In genomic region chr12:10405294-10405693, GRCh38 we compare ENCODE assay signal across 18 cellular contexts. TPM values are rescaled to one million over a fixed set of nuclear protein-coding genes. Genes with fewer than 3 reads are reported as not detected.
DNase-seq lines count a peak whose midpoint lies in the region; ATAC-seq and TF ChIP-seq lines count a peak whose summit lies in the region.
"Had no signal": no experiment of that assay in that cellular context is flagged by ENCODE, and none has a peak within 500 bp of the region (broad histone marks: within the 10 kb centered on the region; RNA-seq: fewer than 3 reads in every experiment).

No MANE protein-coding gene starts in this region.

- H3K9me3 ChIP-seq in mammary epithelial cell (replicated peaks; ENCODE audit: insufficient read depth, low read length): peaks cover 5% of the 10 kb centered on the region
- H3K9me3 ChIP-seq in thyroid gland: no peaks in the 10 kb centered on the region
- H3K9me3 ChIP-seq: HAP-1 had no signal

- CTCF ChIA-PET in mammary epithelial cell (lab: Charles Lee; ENCODE audit: low non-redundant PET) (no interaction called here), MCF 10A (lab: Yijun Ruan, JAX) (no interaction called here)

- ATAC-seq in activated naive CD8-positive, alpha-beta T cell treated with anti-CD3 and anti-CD28 coated beads, Interleukin-2, amount 50 U/mL, for 24 hours: peak; percentile 45
- ATAC-seq in HG02571 (IDR thresholded peaks at IDR 0.05; ENCODE audit: unreplicated experiment) (no peak), HG02852 (IDR thresholded peaks at IDR 0.05; ENCODE audit: unreplicated experiment) (no peak)
- ATAC-seq: A549 had no signal

- peaks cover 8% of the 10 kb centered on the region for H3K36me3 Mint-ChIP-seq in MCF 10A (ENCODE audit: insufficient read depth, unreplicated experiment)
- H3K36me3 Mint-ChIP-seq in activated naive CD8-positive, alpha-beta T cell treated with anti-CD3 and anti-CD28 coated beads, Interleukin-2, amount 50 U/mL, for 24 hours (ENCODE audit: low read depth): peaks cover 36% of the 10 kb centered on the region
- H3K36me3 Mint-ChIP-seq: IgD-negative memory B cell had no signal

- H3K27me3 ChIP-seq in mammary epithelial cell (ENCODE audit: insufficient read depth, low read length) (no peaks in the 10 kb centered on the region), thyroid gland (no peaks in the 10 kb centered on the region)

- dilution Hi-C loops in mammary epithelial cell (cut with HindIII; ENCODE audit: low sequenced_read_pairs): no loop called here

- H3K9ac ChIP-seq in mammary epithelial cell (ENCODE audit: insufficient read depth, low read length): no peak overlapping the region

- no peak for TF ChIP-seq CTCF in mammary epithelial cell (conservative IDR thresholded peaks at IDR 0.05 in 1 of 2, IDR thresholded peaks at IDR 0.05 in 1 of 2; ENCODE audit: extremely low read depth in 1 of 2, insufficient read depth in 1 of 2, low read depth in 1 of 2, low read length in 2 of 2)
- no peak for TF ChIP-seq CTCF in MCF 10A (IDR thresholded peaks at IDR 0.05; ENCODE audit: unreplicated experiment)
- TF ChIP-seq CTCF in thyroid gland (IDR thresholded peaks at IDR 0.05): no peak

- H3K4me3 ChIP-seq in mammary epithelial cell (replicated peaks in 1 of 3; ENCODE audit: insufficient read depth in 1 of 3, low read depth in 2 of 3, low read length in 3 of 3) (no peak overlapping the region), thyroid gland (replicated peaks in 1 of 3) (no peak overlapping the region)
- H3K4me3 ChIP-seq: A549, HAP-1 had no signal

- 60% methylated on average over 5 of the region's 5 CpGs for WGBS in mammary epithelial cell (ENCODE audit: low coverage, missing lambda C conversion rate)
- 92 to 93% methylated on average over 5 of the region's 5 CpGs for WGBS in thyroid gland, 2 donors

- H3K4me3 Mint-ChIP-seq in MCF 10A (ENCODE audit: unreplicated experiment): no peak overlapping the region
- H3K4me3 Mint-ChIP-seq in activated naive CD8-positive, alpha-beta T cell treated with anti-CD3 and anti-CD28 coated beads, Interleukin-2, amount 50 U/mL, for 24 hours: peak overlapping the region; percentile 75
- H3K4me3 Mint-ChIP-seq: IgD-negative memory B cell had no signal

- H3K27ac ChIP-seq in mammary epithelial cell (ENCODE audit: insufficient read depth, low read depth, low read length) (no peak overlapping the region), thyroid gland (no peak overlapping the region)
- H3K27ac ChIP-seq: A549, C4-2B had no signal

- H3K4me1 ChIP-seq in mammary epithelial cell (ENCODE audit: insufficient read depth, low read length) (no peaks in the 10 kb centered on the region), thyroid gland (no peaks in the 10 kb centered on the region)
- H3K4me1 ChIP-seq: A549, HAP-1 had no signal

- POLR2A ChIA-PET in MCF 10A (lab: Yijun Ruan, JAX): interaction anchor here (0.6 to 2.0 kb wide), 3 partner anchors 12 to 40 kb away, joined by 3 to 11 read pairs (median 4); partner anchors contain the start of gene KLRC3

- H3K4me1 Mint-ChIP-seq in MCF 10A (ENCODE audit: insufficient read depth, unreplicated experiment): peaks cover 2% of the 10 kb centered on the region
- peaks cover 60% of the 10 kb centered on the region for H3K4me1 Mint-ChIP-seq in activated naive CD8-positive, alpha-beta T cell treated with anti-CD3 and anti-CD28 coated beads, Interleukin-2, amount 50 U/mL, for 24 hours
- H3K4me1 Mint-ChIP-seq: IgD-negative memory B cell had no signal

- H3K4me2 ChIP-seq in mammary epithelial cell (ENCODE audit: insufficient read depth, low read depth, low read length): no peak overlapping the region
- H3K4me2 ChIP-seq: A549 had no signal

- DNase-seq in mammary epithelial cell (peak; percentile 65), MCF 10A (ENCODE audit: unreplicated experiment) (no peak), kidney tubule cell (ENCODE audit: low spot score) (peak; percentile 23), thyroid gland (no peak), dedifferentiated amniotic fluid mesenchymal stem cell (ENCODE audit: extremely low spot score) (no peak)
- DNase-seq in activated naive CD8-positive, alpha-beta T cell treated with anti-CD3 and anti-CD28 coated beads, Interleukin-2, amount 50 U/mL, for 24 hours: no peak
- DNase-seq: DMS53, MV-4-11, NCI-H1417 treated with DMSO at 0.1 percent for 48 hours, NCI-H2029 treated with DMSO at 0.1 percent for 48 hours, NCI-H524 had no signal

- in situ Hi-C loops in mammary epithelial cell (cut with MboI; ENCODE audit: low sequenced_read_pairs in 2 of 2): no loop called here

- TF ChIP-seq POLR2A in thyroid gland (IDR thresholded peaks at IDR 0.05): no peak

- no peaks in the 10 kb centered on the region for H3K36me3 ChIP-seq in mammary epithelial cell (ENCODE audit: insufficient read depth, low read length)
- no peaks in the 10 kb centered on the region for H3K36me3 ChIP-seq in thyroid gland
- H3K36me3 ChIP-seq: HAP-1 had no signal

- no TSS peak for BruUV-seq in mammary epithelial cell (replicated peaks; lab: Mats Ljungman, UMichigan)
- BruUV-seq in MCF 10A (replicated peaks; lab: Mats Ljungman, UMichigan): no TSS peak

- no peaks in the 10 kb centered on the region for H3K79me2 ChIP-seq in mammary epithelial cell (ENCODE audit: insufficient read depth, low read length)

- H4K20me1 ChIP-seq in mammary epithelial cell (ENCODE audit: insufficient read depth, low read length): no peaks in the 10 kb centered on the region

- no peak overlapping the region for H3K27ac Mint-ChIP-seq in MCF 10A (ENCODE audit: low read depth, unreplicated experiment)
- peak overlapping the region; percentile 82 for H3K27ac Mint-ChIP-seq in activated naive CD8-positive, alpha-beta T cell treated with anti-CD3 and anti-CD28 coated beads, Interleukin-2, amount 50 U/mL, for 24 hours
- H3K27ac Mint-ChIP-seq: IgD-negative memory B cell had no signal

- H2AFZ ChIP-seq in mammary epithelial cell (ENCODE audit: low read depth, low read length): no peak overlapping the region

- no peaks in the 10 kb centered on the region for H3K27me3 Mint-ChIP-seq in MCF 10A (ENCODE audit: insufficient read depth, unreplicated experiment)
- no peaks in the 10 kb centered on the region for H3K27me3 Mint-ChIP-seq in activated naive CD8-positive, alpha-beta T cell treated with anti-CD3 and anti-CD28 coated beads, Interleukin-2, amount 50 U/mL, for 24 hours

- intact Hi-C loops in mammary epithelial cell (cut with micrococcal nuclease) (no loop called here), MCF 10A (cut with micrococcal nuclease) (no loop called here), thyroid gland (cut with DNase I) (no loop called here)

- H3K9me3 Mint-ChIP-seq in MCF 10A (ENCODE audit: unreplicated experiment): no peaks in the 10 kb centered on the region
- H3K9me3 Mint-ChIP-seq in activated naive CD8-positive, alpha-beta T cell treated with anti-CD3 and anti-CD28 coated beads, Interleukin-2, amount 50 U/mL, for 24 hours: peaks cover 6% of the 10 kb centered on the region

RNA-seq across cellular contexts. Expression of gene KLRC4, which starts 4.3 kb away (rescaled TPM):
- total RNA-seq in mammary epithelial cell: not detected
- polyA plus RNA-seq in mammary epithelial cell: not detected
- not detected for polyA minus RNA-seq in mammary epithelial cell
- 0.66 and 0.84 TPM in 2 replicates for total RNA-seq in MCF 10A (2022)
- 1 to 10 TPM in 1 of 4 donors, not detected in 3; 2.4 TPM for total RNA-seq in thyroid gland
- total RNA-seq: HT1080 had no signal
- polyA plus RNA-seq: A549, IgD-negative memory B cell had no signal

RNA-seq across cellular contexts. Expression of gene KLRC3, which starts 15.1 kb away (rescaled TPM):
- total RNA-seq in mammary epithelial cell: not detected
- polyA plus RNA-seq in mammary epithelial cell: not detected
- not detected for polyA minus RNA-seq in mammary epithelial cell
- 0.81 and 2.3 TPM in 2 replicates for total RNA-seq in MCF 10A (2022)
- not detected for total RNA-seq in thyroid gland
- total RNA-seq: HT1080 had no signal
- polyA plus RNA-seq: IgD-negative memory B cell had no signal

RNA-seq across cellular contexts. Expression of gene KLRK1, which starts 15.5 kb away (rescaled TPM):
- total RNA-seq in mammary epithelial cell (not detected), MCF 10A (2022) (0.54 and 2.3 TPM in 2 replicates), thyroid gland (1 to 10 TPM; 1.1 to 6.4 (median 3.8) TPM)
- not detected for polyA plus RNA-seq in mammary epithelial cell
- not detected for polyA minus RNA-seq in mammary epithelial cell
- total RNA-seq: HT1080 had no signal
- polyA plus RNA-seq: A549 had no signal

RNA-seq across cellular contexts. Expression of gene KLRC2, which starts 30.5 kb away (rescaled TPM):
- not detected for total RNA-seq in mammary epithelial cell
- 0.07 TPM for polyA plus RNA-seq in mammary epithelial cell
- polyA minus RNA-seq in mammary epithelial cell: not detected
- 1.9 and 5.2 TPM in 2 replicates for total RNA-seq in MCF 10A (2022)
- under 1 TPM in 3 of 4 donors, not detected in 1; 0.33 to 0.98 (median 0.54) TPM for total RNA-seq in thyroid gland
- total RNA-seq: HT1080 had no signal
- polyA plus RNA-seq: IgD-negative memory B cell had no signal

RNA-seq across cellular contexts. Expression of gene KLRC1, which starts 47.9 kb away (rescaled TPM):
- total RNA-seq in mammary epithelial cell (under 1 TPM in 1 of 2 donors, not detected in 1; 0.33 TPM), MCF 10A (2022) (not detected in 2 replicates), thyroid gland (1 to 10 TPM in 3 of 4 donors, under 1 TPM in 1; 0.67 to 3.0 (median 1.7) TPM)
- not detected for polyA plus RNA-seq in mammary epithelial cell
- polyA minus RNA-seq in mammary epithelial cell: not detected
- polyA plus RNA-seq: A549 had no signal

Comparison
In these comparisons a context has a peak if more than half of its experiments do, and no peak if none do; other contexts are left out.
1. DNase-seq: peak in mammary epithelial cell (single experiment) and kidney tubule cell (single experiment); none in MCF 10A (single experiment), activated naive CD8-positive, alpha-beta T cell treated with anti-CD3 and anti-CD28 coated beads, Interleukin-2, amount 50 U/mL, for 24 hours (single experiment), thyroid gland (0 of 2) and dedifferentiated amniotic fluid mesenchymal stem cell (single experiment).